ENCODE assay signal across 22 cellular contexts in genomic region chr1:98256700-98257099, GRCh38.
"Had no signal": no experiment of that assay in that cellular context is flagged by ENCODE, and none has a peak within 500 bp of the region (broad histone marks: within the 10 kb centered on the region; RNA-seq: fewer than 3 reads in every experiment).

No MANE protein-coding gene starts in this region.

- H3K27me3 Mint-ChIP-seq: activated naive CD8-positive, alpha-beta T cell treated with anti-CD3 and anti-CD28 coated beads, Interleukin-2, amount 10 ng/mL, durations not matched to agents 7 days and 5 days; activated T-cell treated with anti-CD3 and anti-CD28 coated beads, Interleukin-2, amount 50 U/mL, for 24 hours had no signal

- H3K9me3 Mint-ChIP-seq: activated naive CD8-positive, alpha-beta T cell treated with anti-CD3 and anti-CD28 coated beads, Interleukin-2, amount 10 ng/mL, durations not matched to agents 7 days and 5 days had no signal

- ATAC-seq: activated CD4-positive, CD25-positive, alpha-beta regulatory T cell treated with anti-CD3 and anti-CD28 coated beads, Interleukin-2, amount 50 U/mL, for 24 hours; gastroesophageal sphincter; left ventricle myocardium superior; right cardiac atrium had no signal

- H3K4me3 Mint-ChIP-seq: activated naive CD8-positive, alpha-beta T cell treated with anti-CD3 and anti-CD28 coated beads, Interleukin-2, amount 10 ng/mL, durations not matched to agents 7 days and 5 days; activated T-cell treated with anti-CD3 and anti-CD28 coated beads, Interleukin-2, amount 50 U/mL, for 24 hours; endodermal cell had no signal

- H3K9ac ChIP-seq: parathyroid adenoma had no signal

- H3K4me1 ChIP-seq: colonic mucosa, gastroesophageal sphincter, parathyroid adenoma, transverse colon had no signal

- DNase-seq: activated CD4-positive, alpha-beta T cell treated with anti-CD3 and anti-CD28 coated beads, Interleukin-2, amount 50 U/mL, for 1 hour; activated CD8-positive, alpha-beta memory T cell treated with anti-CD3 and anti-CD28 coated beads for 24 hours; activated CD8-positive, alpha-beta memory T cell treated with anti-CD3 and anti-CD28 coated beads, Interleukin-2, amount 50 U/mL, for 4 hours; activated naive CD4-positive, alpha-beta T cell; activated naive CD8-positive, alpha-beta T cell treated with anti-CD3 and anti-CD28 coated beads, Interleukin-2, amount 10 ng/mL, durations not matched to agents 7 days and 5 days; activated T-cell treated with anti-CD3 and anti-CD28 coated beads, Interleukin-2, amount 50 U/mL, for 24 hours; amygdala; colonic mucosa; endodermal cell; head of caudate nucleus; hypothalamus; left ventricle myocardium superior; mammary epithelial cell; midbrain; nucleus accumbens; right cardiac atrium; transverse colon had no signal

- H3K27me3 ChIP-seq: colonic mucosa, gastroesophageal sphincter, transverse colon had no signal

- H3K79me2 ChIP-seq: parathyroid adenoma had no signal

- H3K4me3 ChIP-seq: colonic mucosa, gastroesophageal sphincter, transverse colon had no signal

- H3K27ac ChIP-seq: colonic mucosa, gastroesophageal sphincter, parathyroid adenoma, transverse colon, VCaP had no signal

- H3K4me1 Mint-ChIP-seq: activated naive CD8-positive, alpha-beta T cell treated with anti-CD3 and anti-CD28 coated beads, Interleukin-2, amount 10 ng/mL, durations not matched to agents 7 days and 5 days had no signal

- H3K36me3 ChIP-seq: colonic mucosa, gastroesophageal sphincter, transverse colon had no signal

- H3K27ac Mint-ChIP-seq: activated naive CD8-positive, alpha-beta T cell treated with anti-CD3 and anti-CD28 coated beads, Interleukin-2, amount 10 ng/mL, durations not matched to agents 7 days and 5 days; activated T-cell treated with anti-CD3 and anti-CD28 coated beads, Interleukin-2, amount 50 U/mL, for 24 hours; activated T-helper 2 cell treated with anti-CD3 and anti-CD28 coated beads, Interferon-gamma antibody, Interleukin-2, Interleukin-4, amounts not matched to agents 10 μg/mL and 5 μg/mL and 100 μg/mL, durations not matched to agents 14 hours and 24 hours and 36 hours; endodermal cell had no signal

- H3K36me3 Mint-ChIP-seq: activated naive CD8-positive, alpha-beta T cell treated with anti-CD3 and anti-CD28 coated beads, Interleukin-2, amount 10 ng/mL, durations not matched to agents 7 days and 5 days had no signal
